ENCODE assay signal across 7 cellular contexts in genomic region chr17:41917957-41918391, GRCh38. TPM values are rescaled to one million over a fixed set of nuclear protein-coding genes. Genes with fewer than 3 reads are reported as not detected.
DNase-seq lines count a peak whose midpoint lies in the region; ATAC-seq and TF ChIP-seq lines count a peak whose summit lies in the region.

No MANE protein-coding gene starts in this region.

- peak overlapping the region; percentile 94 for H3K27ac Mint-ChIP-seq in T-helper 1 cell treated with Interleukin-12 subunit alpha and Interleukin-12 subunit beta and Interleukin-4 antibody, amounts not matched to agents 30 μg/mL and 1 μg/mL, for 36 hours

- CTCF ChIA-PET in mammary epithelial cell (lab: Charles Lee; ENCODE audit: low non-redundant PET) = no interaction called here

- intact Hi-C loops in mammary epithelial cell (cut with micrococcal nuclease) = loop anchor here (2.0 kb wide), 1 partner anchor 105 kb away; the partner anchor contains the start of gene FKBP10

- in situ Hi-C loops in mammary epithelial cell (cut with MboI; ENCODE audit: low sequenced_read_pairs in 2 of 2) = no loop called here

- peak overlapping the region; percentile 72 for H2AFZ ChIP-seq in mammary epithelial cell (ENCODE audit: low read depth, low read length)

- DNase-seq in HuH-7 (ENCODE audit: low spot score) (peak; percentile 40), mammary epithelial cell (peak; percentile 31), left kidney (ENCODE audit: low read depth, low spot score) (peak; percentile 73), cerebellar nuclear complex (lab: John Stamatoyannopoulos, UW) (no peak)
- peak; percentile 49 for DNase-seq in stimulated activated CD4-positive, alpha-beta T cell treated with anti-CD3 and anti-CD28 coated beads, Interleukin-4, amount 100 ng/mL, for 1 hour

- H3K36me3 Mint-ChIP-seq in T-helper 1 cell treated with Interleukin-12 subunit alpha and Interleukin-12 subunit beta and Interleukin-4 antibody, amounts not matched to agents 30 μg/mL and 1 μg/mL, for 36 hours (ENCODE audit: low read depth) = peaks cover 1% of the 10 kb centered on the region

- H3K27me3 Mint-ChIP-seq in T-helper 1 cell treated with Interleukin-12 subunit alpha and Interleukin-12 subunit beta and Interleukin-4 antibody, amounts not matched to agents 30 μg/mL and 1 μg/mL, for 36 hours (ENCODE audit: low read depth) = no peaks in the 10 kb centered on the region

- dilution Hi-C loops in mammary epithelial cell (cut with HindIII; ENCODE audit: low sequenced_read_pairs) = no loop called here

- H3K27ac ChIP-seq in mammary epithelial cell (ENCODE audit: insufficient read depth, low read depth, low read length) = peak overlapping the region; percentile 62

- peak overlapping the region; percentile 77 for H3K9ac ChIP-seq in mammary epithelial cell (ENCODE audit: insufficient read depth, low read length)

- H3K79me2 ChIP-seq in mammary epithelial cell (ENCODE audit: insufficient read depth, low read length) = peaks cover 59% of the 10 kb centered on the region

- H3K9me3 Mint-ChIP-seq in T-helper 1 cell treated with Interleukin-12 subunit alpha and Interleukin-12 subunit beta and Interleukin-4 antibody, amounts not matched to agents 30 μg/mL and 1 μg/mL, for 36 hours = no peaks in the 10 kb centered on the region

- H3K4me3 ChIP-seq in mammary epithelial cell (replicated peaks in 1 of 3; ENCODE audit: insufficient read depth in 1 of 3, low read depth in 2 of 3, low read length in 3 of 3) = peak overlapping the region; percentile 83 to 96 (median 87)

- no peaks in the 10 kb centered on the region for H3K27me3 ChIP-seq in mammary epithelial cell (ENCODE audit: insufficient read depth, low read length)

- H3K4me1 Mint-ChIP-seq in T-helper 1 cell treated with Interleukin-12 subunit alpha and Interleukin-12 subunit beta and Interleukin-4 antibody, amounts not matched to agents 30 μg/mL and 1 μg/mL, for 36 hours (ENCODE audit: low read depth) = peaks cover 30% of the 10 kb centered on the region

- peak overlapping the region; percentile 92 for H3K4me3 Mint-ChIP-seq in T-helper 1 cell treated with Interleukin-12 subunit alpha and Interleukin-12 subunit beta and Interleukin-4 antibody, amounts not matched to agents 30 μg/mL and 1 μg/mL, for 36 hours

- peaks cover 16% of the 10 kb centered on the region for H3K36me3 ChIP-seq in mammary epithelial cell (ENCODE audit: insufficient read depth, low read length)

- no peak for TF ChIP-seq CTCF in mammary epithelial cell (conservative IDR thresholded peaks at IDR 0.05 in 1 of 2, IDR thresholded peaks at IDR 0.05 in 1 of 2; ENCODE audit: extremely low read depth in 1 of 2, insufficient read depth in 1 of 2, low read depth in 1 of 2, low read length in 2 of 2)

- peak; percentile 15 for ATAC-seq in GM18867 (IDR thresholded peaks at IDR 0.05; ENCODE audit: unreplicated experiment)

- H3K4me1 ChIP-seq in mammary epithelial cell (ENCODE audit: insufficient read depth, low read length) = peaks cover 37% of the 10 kb centered on the region

- no TSS peak for BruUV-seq in mammary epithelial cell (replicated peaks; lab: Mats Ljungman, UMichigan)

- WGBS in mammary epithelial cell (ENCODE audit: low coverage, missing lambda C conversion rate) = 1% methylated on average over 16 of the region's 30 CpGs

- peaks cover 24% of the 10 kb centered on the region for H4K20me1 ChIP-seq in mammary epithelial cell (ENCODE audit: insufficient read depth, low read length)

- peak overlapping the region; percentile 91 for H3K4me2 ChIP-seq in mammary epithelial cell (ENCODE audit: insufficient read depth, low read depth, low read length)

- H3K9me3 ChIP-seq in mammary epithelial cell (replicated peaks; ENCODE audit: insufficient read depth, low read length) = no peaks in the 10 kb centered on the region

RNA-seq across cellular contexts. Expression of gene ACLY, which starts 0.8 kb away (rescaled TPM):
- 100 to 1,000 TPM; 251 to 387 TPM for total RNA-seq in mammary epithelial cell
- polyA plus RNA-seq in mammary epithelial cell = 424 TPM
- polyA minus RNA-seq in mammary epithelial cell = 901 TPM

RNA-seq across cellular contexts. Expression of gene ODAD4, which starts 12.4 kb away (rescaled TPM):
- total RNA-seq in mammary epithelial cell = 1 to 10 TPM in 1 of 2 donors, under 1 TPM in 1; 0.83 to 1.9 TPM
- polyA plus RNA-seq in mammary epithelial cell = 0.23 TPM
- polyA minus RNA-seq in mammary epithelial cell = not detected

RNA-seq across cellular contexts. Expression of gene CNP, which starts 48.6 kb away (rescaled TPM):
- total RNA-seq in mammary epithelial cell = 10 to 100 TPM; 61.7 to 72.6 TPM
- 40.4 TPM for polyA plus RNA-seq in mammary epithelial cell
- 69.9 TPM for polyA minus RNA-seq in mammary epithelial cell

RNA-seq across cellular contexts. Expression of gene KLHL11, which starts 52.8 kb away (rescaled TPM):
- 10 to 100 TPM; 14.5 to 43.2 TPM for total RNA-seq in mammary epithelial cell
- 6.9 TPM for polyA plus RNA-seq in mammary epithelial cell
- 18.2 TPM for polyA minus RNA-seq in mammary epithelial cell

Comparison
In these comparisons a context has a peak if more than half of its experiments do, and no peak if none do; other contexts are left out.
1. DNase-seq: peak in HuH-7 (single experiment), mammary epithelial cell (single experiment), left kidney (single experiment) and stimulated activated CD4-positive, alpha-beta T cell treated with anti-CD3 and anti-CD28 coated beads, Interleukin-4, amount 100 ng/mL, for 1 hour (single experiment); none in cerebellar nuclear complex (0 of 2).